Comparison of ENCODE assay signal across 21 cellular contexts in genomic region chr4:147388016-147388415, GRCh38.
"Had no signal": no experiment of that assay in that cellular context is flagged by ENCODE, and none has a peak within 500 bp of the region (broad histone marks: within the 10 kb centered on the region; RNA-seq: fewer than 3 reads in every experiment).

No MANE protein-coding gene starts in this region.

- H3K36me3 ChIP-seq: esophagus muscularis mucosa, pancreas, upper lobe of left lung had no signal

- FAIRE-seq: pancreas had no signal

- H3K4me3 ChIP-seq: esophagus muscularis mucosa, mucosa of descending colon, pancreas, psoas muscle, upper lobe of left lung had no signal

- DNase-seq: activated CD8-positive, alpha-beta memory T cell treated with anti-CD3 and anti-CD28 coated beads, Interleukin-2, amount 50 U/mL, for 48 hours; activated naive CD4-positive, alpha-beta T cell treated with anti-CD3 and anti-CD28 coated beads for 36 hours; activated naive CD8-positive, alpha-beta T cell treated with anti-CD3 and anti-CD28 coated beads, Interleukin-2, amount 10 ng/mL, durations not matched to agents 7 days and 5 days; activated T-cell treated with anti-CD3 and anti-CD28 coated beads, Interleukin-2, amount 50 U/mL, for 4 hours; amygdala; dermis blood vessel endothelial cell; effector CD8-positive, alpha-beta T cell; immature natural killer cell; left colon; mesenchymal stem cell; mucosa of descending colon; nephron progenitor cell; pancreas; psoas muscle; right cardiac atrium; stimulated activated CD4-positive, alpha-beta T cell treated with anti-CD3 and anti-CD28 coated beads, Interleukin-12 subunit alpha, Interleukin-12 subunit beta, amount 100 ng/mL, for 4 hours; stimulated activated CD4-positive, alpha-beta T cell treated with anti-CD3 and anti-CD28 coated beads, Interleukin-4, amount 100 ng/mL, for 4 hours; stimulated activated naive CD8-positive, alpha-beta T cell treated with anti-CD3 and anti-CD28 coated beads, Interleukin-15, Interleukin-2, amounts not matched to agents 100 U/mL and 50 U/mL, for 24 hours; T1000; upper lobe of left lung had no signal

- H3K27me3 ChIP-seq: esophagus muscularis mucosa, pancreas, upper lobe of left lung had no signal
